18 cellular contexts compared by ENCODE assay signal in genomic region chr3:51680196-51680595, GRCh38. TPM values are rescaled to one million over a fixed set of nuclear protein-coding genes. Genes with fewer than 3 reads are reported as not detected.
DNase-seq lines count a peak whose midpoint lies in the region; ATAC-seq and TF ChIP-seq lines count a peak whose summit lies in the region.
"Had no signal": no experiment of that assay in that cellular context is flagged by ENCODE, and none has a peak within 500 bp of the region (broad histone marks: within the 10 kb centered on the region; RNA-seq: fewer than 3 reads in every experiment).

No MANE protein-coding gene starts in this region.

- peaks cover 11% of the 10 kb centered on the region; the same call in 1 of the 2 replicates for H3K79me2 ChIP-seq in PC-3 (ENCODE audit: low read length)

- peaks cover 20% of the 10 kb centered on the region for H3K36me3 Mint-ChIP-seq in activated naive CD4-positive, alpha-beta T cell treated with anti-CD3 and anti-CD28 coated beads for 36 hours (ENCODE audit: low read depth)
- peaks cover 39% of the 10 kb centered on the region for H3K36me3 Mint-ChIP-seq in stimulated activated memory B cell treated with anti-CD40 and anti-IgM and Interleukin-4, amounts not matched to agents 10 μg/mL and 1 μg/mL and 100 μg/mL, for 72 hours

- DNase-seq in activated naive CD4-positive, alpha-beta T cell treated with anti-CD3 and anti-CD28 coated beads for 36 hours, result no peak
- no peak for DNase-seq in activated naive CD4-positive, alpha-beta T cell (lab: John Stamatoyannopoulos, UW)
- DNase-seq in RWPE2 (ENCODE audit: low spot score), result no peak
- no peak for DNase-seq in mesenteric fat pad (ENCODE audit: low spot score)
- no peak for DNase-seq in PC-3
- no peak for DNase-seq in stimulated activated CD8-positive, alpha-beta memory T cell treated with anti-CD3 and anti-CD28 coated beads, Interleukin-4, amount 100 ng/mL, for 48 hours
- DNase-seq: activated CD4-positive, alpha-beta T cell treated with anti-CD3 and anti-CD28 coated beads, Interleukin-2, amount 50 U/mL, for 48 hours; DMS 273 treated with DMSO at 0.1 percent for 48 hours; erythroblast; H7; NCI-H1417 treated with DMSO at 0.1 percent for 48 hours; NCI-H510A; PC-9 had no signal

- no peaks in the 10 kb centered on the region for H4K20me1 ChIP-seq in PC-3 (ENCODE audit: low read length)

- no peaks in the 10 kb centered on the region for H3K27me3 Mint-ChIP-seq in activated naive CD4-positive, alpha-beta T cell treated with anti-CD3 and anti-CD28 coated beads for 36 hours (ENCODE audit: low read depth)
- no peaks in the 10 kb centered on the region for H3K27me3 Mint-ChIP-seq in stimulated activated memory B cell treated with anti-CD40 and anti-IgM and Interleukin-4, amounts not matched to agents 10 μg/mL and 1 μg/mL and 100 μg/mL, for 72 hours

- H3K27ac Mint-ChIP-seq in activated naive CD4-positive, alpha-beta T cell treated with anti-CD3 and anti-CD28 coated beads for 36 hours, result peak overlapping the region; percentile 38
- peak overlapping the region; percentile 60 for H3K27ac Mint-ChIP-seq in stimulated activated memory B cell treated with anti-CD40 and anti-IgM and Interleukin-4, amounts not matched to agents 10 μg/mL and 1 μg/mL and 100 μg/mL, for 72 hours

- H3K27ac ChIP-seq in RWPE2 (ENCODE audit: poor library complexity, severe bottlenecking) (peak overlapping the region; percentile 78), esophagus (ENCODE audit: low read depth in 2 of 2, low read length in 1 of 2) (peak overlapping the region; percentile 77 to 90), PC-3 (ENCODE audit: low read length) (no peak overlapping the region)
- H3K27ac ChIP-seq: hepatocyte, PC-9 had no signal

- TF ChIP-seq CTCF in RWPE2 (IDR thresholded peaks at IDR 0.05; ENCODE audit: poor library complexity, severe bottlenecking) (no peak), PC-3 (conservative IDR thresholded peaks at IDR 0.05; ENCODE audit: low read depth, low read length) (no peak)

- CTCF ChIA-PET in activated naive CD4-positive, alpha-beta T cell treated with anti-CD3 and anti-CD28 coated beads for 36 hours (lab: Charles Lee), result interaction anchor here (0.5 to 7.9 kb wide), 7 partner anchors 7 to 291 kb away, joined by 3 to 136 read pairs (median 7); partner anchors contain the start of genes DCAF1 and TEX264
- CTCF ChIA-PET in PC-3 (lab: Charles Lee), result interaction anchor here (2.3 to 2.6 kb wide), 2 partner anchors 11 to 179 kb away, joined by 29 to 73 read pairs; partner anchors contain the start of gene DCAF1

- H3K36me3 ChIP-seq in RWPE2 (ENCODE audit: low read depth) (peaks cover 47% of the 10 kb centered on the region), esophagus (ENCODE audit: control insufficient read depth in 2 of 2, insufficient read depth in 2 of 2, low read length in 1 of 2) (peaks cover 9 to 15% of the 10 kb centered on the region in 2 donors), PC-3 (ENCODE audit: low read depth, low read length) (peaks cover 12% of the 10 kb centered on the region; the same call in 1 of the 2 replicates)

- WGBS in esophagus, 2 donors, result 83 to 92% methylated on average over 6 of the region's 6 CpGs

- H3K9ac ChIP-seq in PC-3 (ENCODE audit: low read length), result no peak overlapping the region
- H3K9ac ChIP-seq: KMS-11 had no signal

- ATAC-seq in RWPE2 (ENCODE audit: low read depth), result no peak
- no peak for ATAC-seq in stimulated activated memory B cell treated with anti-CD40 and anti-IgM and Interleukin-4, amounts not matched to agents 10 μg/mL and 1 μg/mL and 100 μg/mL, for 72 hours
- no peak for ATAC-seq in PC-3
- ATAC-seq: left lobe of liver had no signal

- H3K4me1 ChIP-seq in RWPE2 (ENCODE audit: insufficient read depth, poor library complexity, severe bottlenecking) (peaks cover 19% of the 10 kb centered on the region), esophagus (ENCODE audit: control insufficient read depth in 2 of 2, insufficient read depth in 2 of 2, low read length in 1 of 2) (peaks cover 5 to 37% of the 10 kb centered on the region in 2 donors), PC-3 (ENCODE audit: insufficient read depth, low read length) (peaks cover 18% of the 10 kb centered on the region)

- no peaks in the 10 kb centered on the region for H3K9me2 ChIP-seq in PC-3 (replicated peaks; ENCODE audit: low read length)

- no TSS peak for BruUV-seq in PC-3 (replicated peaks; lab: Mats Ljungman, UMichigan)

- H3K4me3 ChIP-seq in RWPE2 (ENCODE audit: severe bottlenecking) (no peak overlapping the region), esophagus (ENCODE audit: low read depth in 1 of 2, low read length in 2 of 2) (no peak overlapping the region), PC-3 (ENCODE audit: low read length) (no peak overlapping the region)
- H3K4me3 ChIP-seq: hepatocyte, PC-9 had no signal

- intact Hi-C loops in activated naive CD4-positive, alpha-beta T cell treated with anti-CD3 and anti-CD28 coated beads for 36 hours (cut with micrococcal nuclease), result no loop called here
- intact Hi-C loops in PC-3 (cut with micrococcal nuclease), result no loop called here

- H3K4me3 Mint-ChIP-seq in activated naive CD4-positive, alpha-beta T cell treated with anti-CD3 and anti-CD28 coated beads for 36 hours, result no peak overlapping the region
- no peak overlapping the region for H3K4me3 Mint-ChIP-seq in stimulated activated memory B cell treated with anti-CD40 and anti-IgM and Interleukin-4, amounts not matched to agents 10 μg/mL and 1 μg/mL and 100 μg/mL, for 72 hours

- H3K9me3 Mint-ChIP-seq in activated naive CD4-positive, alpha-beta T cell treated with anti-CD3 and anti-CD28 coated beads for 36 hours, result no peaks in the 10 kb centered on the region
- H3K9me3 Mint-ChIP-seq in stimulated activated memory B cell treated with anti-CD40 and anti-IgM and Interleukin-4, amounts not matched to agents 10 μg/mL and 1 μg/mL and 100 μg/mL, for 72 hours, result no peaks in the 10 kb centered on the region

- no peaks in the 10 kb centered on the region for H3F3A ChIP-seq in PC-3 (ENCODE audit: low read length, unreplicated experiment)

- H3K4me1 Mint-ChIP-seq in activated naive CD4-positive, alpha-beta T cell treated with anti-CD3 and anti-CD28 coated beads for 36 hours (ENCODE audit: low read depth), result peaks cover 86% of the 10 kb centered on the region
- peaks cover 72% of the 10 kb centered on the region for H3K4me1 Mint-ChIP-seq in stimulated activated memory B cell treated with anti-CD40 and anti-IgM and Interleukin-4, amounts not matched to agents 10 μg/mL and 1 μg/mL and 100 μg/mL, for 72 hours

- no peak overlapping the region for H3K4me2 ChIP-seq in PC-3 (ENCODE audit: low read length)
- H3K4me2 ChIP-seq: hepatocyte, KMS-11, PC-9 had no signal

- POLR2A ChIA-PET in PC-3 (lab: Charles Lee; ENCODE audit: unreplicated experiment), result no interaction called here

- H3K9me3 ChIP-seq in RWPE2 (ENCODE audit: severe bottlenecking) (no peaks in the 10 kb centered on the region), esophagus (ENCODE audit: control insufficient read depth in 2 of 2, insufficient read depth in 1 of 2, low read depth in 1 of 2, low read length in 1 of 2) (no peaks in the 10 kb centered on the region), PC-3 (ENCODE audit: low read length) (no peaks in the 10 kb centered on the region)

- H3K27me3 ChIP-seq in RWPE2 (ENCODE audit: insufficient read depth, poor library complexity, severe bottlenecking) (no peaks in the 10 kb centered on the region), esophagus (ENCODE audit: control insufficient read depth in 1 of 2, insufficient read depth in 2 of 2, low read length in 2 of 2) (no peaks in the 10 kb centered on the region), PC-3 (ENCODE audit: low read length) (no peaks in the 10 kb centered on the region)
- H3K27me3 ChIP-seq: hepatocyte had no signal

- no peak overlapping the region for H2AFZ ChIP-seq in PC-3 (ENCODE audit: low read length)
- H2AFZ ChIP-seq: hepatocyte, PC-9 had no signal

RNA-seq across cellular contexts. Expression of gene TEX264, which starts 9.1 kb away (rescaled TPM):
- 10 to 100 TPM; 23.7 to 26.6 TPM for total RNA-seq in activated naive CD4-positive, alpha-beta T cell treated with anti-CD3 and anti-CD28 coated beads for 36 hours
- 10 to 100 TPM; 46.7 to 59.5 TPM for polyA plus RNA-seq in esophagus
- total RNA-seq in mesenteric fat pad (35.4 TPM), PC-3 (2014; rRNA removed) (85.5 and 88.1 TPM in 2 replicates)

RNA-seq across cellular contexts. Expression of gene GRM2, which starts 26.7 kb away (rescaled TPM):
- under 1 TPM in 1 of 2 experiments, not detected in 1; 0.07 TPM for total RNA-seq in activated naive CD4-positive, alpha-beta T cell treated with anti-CD3 and anti-CD28 coated beads for 36 hours
- under 1 TPM; 0.10 to 0.14 TPM for polyA plus RNA-seq in esophagus
- total RNA-seq in mesenteric fat pad (0.22 TPM), PC-3 (2014; rRNA removed) (0.07 and 0.17 TPM in 2 replicates)
- polyA plus RNA-seq: hepatocyte had no signal
